In the genomic region with DNA sequence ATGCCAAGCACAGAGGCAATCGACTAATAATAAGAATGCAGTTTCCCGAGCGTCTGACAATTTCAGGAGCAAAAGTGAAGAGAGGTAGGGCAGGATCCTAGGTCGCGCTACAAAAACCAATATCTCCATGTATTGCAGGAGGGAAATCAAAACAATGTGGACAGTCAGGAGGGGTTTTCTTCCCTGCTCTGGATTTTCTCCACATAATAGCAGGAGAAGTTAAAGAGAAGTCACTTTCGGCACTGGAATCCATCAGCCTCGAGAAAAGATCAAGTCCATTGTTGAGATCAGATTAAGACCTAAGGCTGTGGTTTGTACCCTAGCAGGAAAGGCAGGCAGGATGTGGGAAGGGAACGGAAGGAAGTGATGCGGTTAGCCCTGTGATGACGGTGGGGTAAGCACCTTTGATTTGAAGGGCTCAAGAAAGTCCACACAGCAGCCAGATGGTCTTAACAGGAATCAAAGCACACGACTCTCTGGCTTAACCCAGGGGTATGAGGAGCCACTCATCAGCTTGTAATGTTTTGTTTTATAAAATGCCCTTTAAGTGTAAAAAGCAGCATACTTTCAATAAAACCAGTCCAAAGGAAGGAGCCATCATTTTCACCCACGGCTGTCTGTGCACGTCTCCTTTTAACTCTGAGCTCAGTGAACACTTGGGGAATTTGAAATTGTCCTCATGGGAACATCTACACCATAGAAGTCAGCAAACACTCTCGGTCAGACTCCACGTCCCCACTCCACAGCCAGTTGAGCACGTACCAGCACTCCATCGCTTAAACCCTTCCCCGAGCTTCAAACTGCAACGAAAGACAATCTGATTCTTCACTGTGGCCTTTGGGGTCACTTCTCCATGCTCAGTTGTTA, we compare ENCODE assay signal across 8 cellular contexts. TPM values are rescaled to one million over a fixed set of nuclear protein-coding genes. Genes with fewer than 3 reads are reported as not detected.
DNase-seq lines count a peak whose midpoint lies in the region; ATAC-seq, FAIRE-seq and TF ChIP-seq lines count a peak whose summit lies in the region.

No MANE protein-coding gene starts in this region.

- no peaks in the 10 kb centered on the region for H3K36me3 ChIP-seq in body of pancreas (replicated peaks in 1 of 2; ENCODE audit: insufficient read depth in 1 of 2, low read depth in 2 of 2)
- H3K36me3 ChIP-seq in neuronal stem cell (replicated peaks in 1 of 2; ENCODE audit: control insufficient read depth in 2 of 2, insufficient read depth in 2 of 2, low read length in 2 of 2), result no peaks in the 10 kb centered on the region
- H3K36me3 ChIP-seq in HAP-1 (replicated peaks), result no peaks in the 10 kb centered on the region

- no peaks in the 10 kb centered on the region for H3K9me3 ChIP-seq in body of pancreas
- peaks cover 0 to 9% of the 10 kb centered on the region in 2 donors for H3K9me3 ChIP-seq in neuronal stem cell (replicated peaks in 1 of 2; ENCODE audit: control insufficient read depth in 2 of 2, insufficient read depth in 1 of 2, low read depth in 1 of 2, low read length in 2 of 2)
- peaks cover 3% of the 10 kb centered on the region for H3K9me3 ChIP-seq in HAP-1

- no peak overlapping the region for H3K14ac ChIP-seq in neuronal stem cell (ENCODE audit: low read length)

- H3K4ac ChIP-seq in neuronal stem cell (ENCODE audit: low read length), result no peak overlapping the region

- H3K4me2 ChIP-seq in neuronal stem cell (ENCODE audit: insufficient read depth, low read length, poor library complexity, severe bottlenecking), result no peak overlapping the region

- no peak overlapping the region for H2BK15ac ChIP-seq in neuronal stem cell (ENCODE audit: low read length)

- no peak overlapping the region for H3K4me3 ChIP-seq in body of pancreas
- H3K4me3 ChIP-seq in neuronal stem cell (ENCODE audit: low read length in 2 of 2), result no peak overlapping the region
- H3K4me3 ChIP-seq in HAP-1, result no peak overlapping the region

- peak; percentile 66 for DNase-seq in T-helper 9 cell
- DNase-seq in body of pancreas, result peak in 1 of 4 donors; percentile 36
- DNase-seq in neuronal stem cell (ENCODE audit: low spot score), result no peak
- peak; percentile 43 for DNase-seq in urothelium cell line (ENCODE audit: low spot score)
- no peak for DNase-seq in amniotic stem cell (lab: John Stamatoyannopoulos, UW)
- DNase-seq in HAP-1 (ENCODE audit: low spot score in 2 of 2), result no peak

- H2BK5ac ChIP-seq in neuronal stem cell (ENCODE audit: low read length), result no peak overlapping the region

- WGBS in body of pancreas, 2 donors, result 71 to 73% methylated on average over 19 of the region's 19 CpGs
- no CpG with 5 or more reads among the region's 19 CpGs for WGBS in neuronal stem cell (ENCODE audit: extremely low coverage in 2 of 2, insufficient read length in 2 of 2, insufficient replicate concordance in 1 of 2), 2 donors

- H3K18ac ChIP-seq in neuronal stem cell (ENCODE audit: low read length), result no peak overlapping the region

- H3K27me3 ChIP-seq in body of pancreas (no peaks in the 10 kb centered on the region), neuronal stem cell (ENCODE audit: control insufficient read depth in 3 of 3, insufficient read depth in 3 of 3, low read depth in 1 of 3, low read length in 3 of 3) (peaks cover 0 to 5% (median 0%) of the 10 kb centered on the region in 3 experiments), HAP-1 (ENCODE audit: low read depth) (no peaks in the 10 kb centered on the region)

- no peak for TF ChIP-seq CTCF in body of pancreas (IDR thresholded peaks at IDR 0.05)

- H3K27ac ChIP-seq in body of pancreas, result peak overlapping the region in 2 of 4 donors; percentile 38 to 47
- H3K27ac ChIP-seq in neuronal stem cell (replicated peaks; ENCODE audit: low read length), result no peak overlapping the region

- no peak overlapping the region for H3K23ac ChIP-seq in neuronal stem cell (ENCODE audit: low read depth, low read length, poor library complexity)

- intact Hi-C loops in body of pancreas (cut with DNase I), result no loop called here

- H4K8ac ChIP-seq in neuronal stem cell (ENCODE audit: low read depth, low read length), result no peak overlapping the region

- H2AFZ ChIP-seq in neuronal stem cell (ENCODE audit: low read length), result peak overlapping the region; percentile 3

- H4K91ac ChIP-seq in neuronal stem cell (ENCODE audit: low read depth, low read length, poor library complexity), result no peak overlapping the region

- H3K79me1 ChIP-seq in neuronal stem cell (ENCODE audit: low read depth, low read length), result no peaks in the 10 kb centered on the region

- H2BK120ac ChIP-seq in neuronal stem cell (ENCODE audit: low read depth, low read length), result no peak overlapping the region

- H2BK12ac ChIP-seq in neuronal stem cell (ENCODE audit: low read length), result no peak overlapping the region

- ATAC-seq in GM19043 (IDR thresholded peaks at IDR 0.05; ENCODE audit: low read depth, unreplicated experiment) (peak; percentile 98), HG03066 (IDR thresholded peaks at IDR 0.05; ENCODE audit: low read depth, unreplicated experiment) (peak; percentile 97), body of pancreas (peak; percentile 55)

- no peak overlapping the region for H2AK5ac ChIP-seq in neuronal stem cell (ENCODE audit: low read depth, low read length)

- TF ChIP-seq POLR2A in body of pancreas (IDR thresholded peaks at IDR 0.05), result no peak

- no peak overlapping the region for H3K9ac ChIP-seq in neuronal stem cell (ENCODE audit: low read depth, low read length, poor library complexity)

- H3K4me1 ChIP-seq in body of pancreas, result peaks cover 1% of the 10 kb centered on the region
- H3K4me1 ChIP-seq in neuronal stem cell (ENCODE audit: control insufficient read depth in 2 of 2, insufficient read depth in 1 of 2, low read depth in 1 of 2, low read length in 2 of 2), result peaks cover 0 to 2% of the 10 kb centered on the region in 2 donors
- no peaks in the 10 kb centered on the region for H3K4me1 ChIP-seq in HAP-1

- no peak for FAIRE-seq in urothelium cell line (lab: Jason Lieb, UNC)

- in situ Hi-C loops in HAP-1 (cut with MboI; ENCODE audit: low sequenced_read_pairs), result no loop called here

RNA-seq across cellular contexts. Expression of gene AKTIP, which starts 15.8 kb away (rescaled TPM):
- 10 to 100 TPM; 32.2 to 40.5 TPM for total RNA-seq in body of pancreas
- 13.5 TPM for polyA plus RNA-seq in neuronal stem cell (2013, experiment 1 of 2)
- polyA plus RNA-seq in neuronal stem cell (2013, experiment 2 of 2), result 15.3 TPM

Comparison
In these comparisons a context has a peak if more than half of its experiments do, and no peak if none do; other contexts are left out.
1. DNase-seq: peak in T-helper 9 cell (single experiment) and urothelium cell line (single experiment); none in neuronal stem cell (single experiment), amniotic stem cell (single experiment) and HAP-1 (0 of 2).
2. Peak in every context shown above with its lines, with median percentiles within 50 percentile points of each other: ATAC-seq.